Comparison of ENCODE assay signal across 17 cellular contexts in the genomic region with DNA sequence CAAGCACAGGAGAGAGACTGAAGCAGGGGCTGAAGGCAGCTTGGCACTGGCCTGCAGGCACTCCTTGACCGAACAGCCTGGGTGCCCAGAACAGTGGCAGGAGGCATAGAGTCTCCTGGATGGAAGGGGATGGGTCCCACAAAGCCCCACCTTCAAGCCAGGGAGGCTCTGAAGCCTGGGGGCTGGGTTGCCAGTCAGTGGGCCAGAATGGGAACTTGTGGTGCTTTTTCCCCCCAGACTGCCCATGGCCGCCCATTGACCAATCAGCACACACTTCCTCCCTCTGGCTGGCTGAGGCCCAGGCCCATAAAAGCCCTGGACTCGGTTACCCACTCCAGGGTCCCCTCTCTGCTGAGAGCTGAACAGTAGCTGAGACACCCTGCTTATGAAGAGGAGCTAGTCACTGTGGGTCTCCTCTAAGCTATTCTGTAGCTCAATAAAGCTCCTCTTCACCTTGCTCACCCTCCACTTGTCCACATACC.
DNase-seq lines count a peak whose midpoint lies in the region; ATAC-seq, FAIRE-seq and TF ChIP-seq lines count a peak whose summit lies in the region.
"Had no signal": no experiment of that assay in that cellular context is flagged by ENCODE, and none has a peak within 500 bp of the region (broad histone marks: within the 10 kb centered on the region; RNA-seq: fewer than 3 reads in every experiment).

No MANE protein-coding gene starts in this region.

- BruUV-seq in K562 (replicated peaks; lab: Mats Ljungman, UMichigan) = no TSS peak

- no peaks in the 10 kb centered on the region for H3K9me2 ChIP-seq in OCI-LY1 (ENCODE audit: low read depth, low read length)

- H3K4me1 Mint-ChIP-seq in stimulated activated memory B cell treated with anti-CD40 and anti-IgM and Interleukin-4, amounts not matched to agents 10 μg/mL and 1 μg/mL and 100 μg/mL, for 72 hours = peaks cover 26% of the 10 kb centered on the region

- DNase-seq in K562 (ENCODE audit: extremely low read depth in 1 of 4, low spot score in 3 of 4) (no peak), right cardiac atrium (no peak), small intestine (no peak)
- no peak for DNase-seq in activated T-cell treated with anti-CD3 and anti-CD28 coated beads, Interleukin-2, amount 50 U/mL, for 48 hours
- DNase-seq: GOT3, NCI-H1436 treated with DMSO at 0.1 percent for 48 hours, NCI-H2081, NCI-H748 treated with DMSO at 0.1 percent for 48 hours, Right ventricle myocardium superior had no signal

- POLR2A ChIA-PET in K562 (lab: Yijun Ruan, JAX) = interaction anchor here (0.6 to 1.0 kb wide), 5 partner anchors 8 to 195 kb away, joined by 3 to 4 read pairs (median 3); no protein-coding TSS in a partner anchor

- H4K20me1 ChIP-seq in OCI-LY1 (ENCODE audit: insufficient read depth, low read length) (no peaks in the 10 kb centered on the region), K562 (replicated peaks; ENCODE audit: control insufficient read depth, insufficient read depth, low read length) (no peaks in the 10 kb centered on the region; the same call in 1 of the 2 replicates)

- H3K27ac ChIP-seq in OCI-LY1 (ENCODE audit: low read depth, low read length, poor library complexity, severe bottlenecking) (peak overlapping the region; percentile 50), K562 (ENCODE audit: extremely low read depth, low read depth, low read length) (no peak overlapping the region), right cardiac atrium (ENCODE audit: low read length) (no peak overlapping the region), small intestine (ENCODE audit: low read depth in 1 of 2, low read length in 1 of 2) (no peak overlapping the region)
- H3K27ac ChIP-seq: C4-2B, HL-60, SK-N-MC had no signal

- H3K4me3 Mint-ChIP-seq in stimulated activated memory B cell treated with anti-CD40 and anti-IgM and Interleukin-4, amounts not matched to agents 10 μg/mL and 1 μg/mL and 100 μg/mL, for 72 hours = no peak overlapping the region
- H3K4me3 Mint-ChIP-seq: T-cell had no signal

- ATAC-seq in GM21717 (IDR thresholded peaks at IDR 0.05; ENCODE audit: unreplicated experiment) = peak; percentile 14
- peak; percentile 52 for ATAC-seq in K562
- no peak for ATAC-seq in stimulated activated memory B cell treated with anti-CD40 and anti-IgM and Interleukin-4, amounts not matched to agents 10 μg/mL and 1 μg/mL and 100 μg/mL, for 72 hours
- ATAC-seq in right cardiac atrium = no peak

- H3K27me3 Mint-ChIP-seq in stimulated activated memory B cell treated with anti-CD40 and anti-IgM and Interleukin-4, amounts not matched to agents 10 μg/mL and 1 μg/mL and 100 μg/mL, for 72 hours = no peaks in the 10 kb centered on the region

- no peaks in the 10 kb centered on the region for H3F3A ChIP-seq in OCI-LY1 (ENCODE audit: insufficient read depth, low read length)

- H3K27me3 ChIP-seq in OCI-LY1 (ENCODE audit: insufficient read depth, low read length) = no peaks in the 10 kb centered on the region
- no peaks in the 10 kb centered on the region for H3K27me3 ChIP-seq in K562 (ENCODE audit: control insufficient read depth in 2 of 2, insufficient read depth in 2 of 2, low read length in 2 of 2)
- H3K27me3 ChIP-seq in right cardiac atrium (ENCODE audit: control insufficient read depth, insufficient read depth) = no peaks in the 10 kb centered on the region
- no peaks in the 10 kb centered on the region for H3K27me3 ChIP-seq in small intestine (ENCODE audit: control insufficient read depth in 2 of 2, insufficient read depth in 2 of 2, low read length in 2 of 2)

- FAIRE-seq in K562 (lab: Jason Lieb, UNC) (no peak), small intestine (lab: Jason Lieb, UNC) (no peak)
- FAIRE-seq: HTR-8/SVneo had no signal

- H3K27ac Mint-ChIP-seq in stimulated activated memory B cell treated with anti-CD40 and anti-IgM and Interleukin-4, amounts not matched to agents 10 μg/mL and 1 μg/mL and 100 μg/mL, for 72 hours = peak overlapping the region; percentile 73
- H3K27ac Mint-ChIP-seq: T-cell had no signal

- H2AFZ ChIP-seq in OCI-LY1 (ENCODE audit: low read length) = no peak overlapping the region
- no peak overlapping the region for H2AFZ ChIP-seq in K562 (ENCODE audit: low read depth, low read length)

- H3K79me2 ChIP-seq in OCI-LY1 (ENCODE audit: insufficient read depth, low read length) (no peaks in the 10 kb centered on the region), K562 (ENCODE audit: control insufficient read depth, insufficient read depth, low read length) (peaks cover 2% of the 10 kb centered on the region; the same call in 1 of the 3 replicates)

- no peaks in the 10 kb centered on the region for H3K9me1 ChIP-seq in K562 (ENCODE audit: control insufficient read depth, insufficient read depth, low read length)

- in situ Hi-C loops in K562 (cut with MboI) = no loop called here

- H3K36me3 ChIP-seq in OCI-LY1 (ENCODE audit: insufficient read depth, low read length) (no peaks in the 10 kb centered on the region), K562 (ENCODE audit: control insufficient read depth, insufficient read depth, low read length) (no peaks in the 10 kb centered on the region), small intestine (ENCODE audit: control insufficient read depth in 2 of 2, insufficient read depth in 2 of 2, low read length in 2 of 2) (no peaks in the 10 kb centered on the region)

- H3K9me3 ChIP-seq in OCI-LY1 (ENCODE audit: low read length) (no peaks in the 10 kb centered on the region), K562 (replicated peaks; ENCODE audit: control insufficient read depth, insufficient read depth, low read depth, low read length) (no peaks in the 10 kb centered on the region), right cardiac atrium (ENCODE audit: control insufficient read depth, low read length) (no peaks in the 10 kb centered on the region), small intestine (ENCODE audit: control insufficient read depth, low read depth) (no peaks in the 10 kb centered on the region)

- peaks cover 23% of the 10 kb centered on the region for H3K4me1 ChIP-seq in OCI-LY1 (ENCODE audit: insufficient read depth, low read length, severe bottlenecking)
- H3K4me1 ChIP-seq in K562 (replicated peaks in 1 of 2; ENCODE audit: control insufficient read depth in 2 of 2, insufficient read depth in 2 of 2, low read length in 2 of 2) = peaks cover 0 to 12% of the 10 kb centered on the region in 2 experiments; a peak in 2 of 5 replicates
- H3K4me1 ChIP-seq in right cardiac atrium (ENCODE audit: control insufficient read depth, insufficient read depth, low read length) = peaks cover 8% of the 10 kb centered on the region
- no peaks in the 10 kb centered on the region for H3K4me1 ChIP-seq in small intestine (ENCODE audit: control insufficient read depth in 2 of 2, insufficient read depth in 1 of 2, low read depth in 1 of 2, low read length in 1 of 2)

- TF ChIP-seq EP300 in K562 (IDR thresholded peaks at IDR 0.05; ENCODE audit: low read length) = no peak

- no peak overlapping the region for H3K4me3 ChIP-seq in OCI-LY1 (ENCODE audit: low read depth, low read length, poor library complexity, severe bottlenecking)
- no peak overlapping the region for H3K4me3 ChIP-seq in K562
- no peak overlapping the region for H3K4me3 ChIP-seq in right cardiac atrium (ENCODE audit: low read length)
- H3K4me3 ChIP-seq in small intestine (ENCODE audit: low read depth in 1 of 2, low read length in 2 of 2) = no peak overlapping the region
- H3K4me3 ChIP-seq: SK-N-MC had no signal

- no peak for TF ChIP-seq POLR2A in K562 (conservative IDR thresholded peaks at IDR 0.05)

- no peak overlapping the region for H3K9ac ChIP-seq in OCI-LY1 (ENCODE audit: low read length)
- peak overlapping the region in 1 of 2 experiments; percentile 65; a peak in 1 of 4 replicates for H3K9ac ChIP-seq in K562 (ENCODE audit: insufficient read depth in 1 of 2, low read depth in 2 of 2, low read length in 2 of 2)

- TF ChIP-seq CTCF in OCI-LY1 (IDR thresholded peaks at IDR 0.05; ENCODE audit: low read length) = no peak
- TF ChIP-seq CTCF in K562 (IDR thresholded peaks at IDR 0.05 in 2 of 3, conservative IDR thresholded peaks at IDR 0.05 in 1 of 3; ENCODE audit: insufficient read depth in 2 of 3, low read depth in 1 of 3, low read length in 3 of 3) = no peak

- intact Hi-C loops in K562 (cut with micrococcal nuclease) = no loop called here
- intact Hi-C loops in right cardiac atrium (cut with DNase I) = loop anchor here in 1 of 4 donors (5.0 to 10.0 kb wide), 2 partner anchors 47 to 105 kb away; a partner anchor contains a TSS

- H3K36me3 Mint-ChIP-seq in stimulated activated memory B cell treated with anti-CD40 and anti-IgM and Interleukin-4, amounts not matched to agents 10 μg/mL and 1 μg/mL and 100 μg/mL, for 72 hours = no peaks in the 10 kb centered on the region
- H3K36me3 Mint-ChIP-seq: T-cell had no signal

- CTCF ChIA-PET in K562 (lab: Yijun Ruan, JAX; ENCODE audit: low intra/inter-chr PET ratio) = no interaction called here

- TF ChIP-seq RAD21 in K562 (CRISPR knock-in tag; conservative IDR thresholded peaks at IDR 0.05 in 1 of 2, IDR thresholded peaks at IDR 0.05 in 1 of 2) = no peak

- 82% methylated on average over 3 of the region's 3 CpGs for WGBS in K562 (ENCODE audit: insufficient coverage, low coverage, missing lambda C conversion rate)
- WGBS in right cardiac atrium = 91% methylated on average over 3 of the region's 3 CpGs
- WGBS in small intestine, 3 donors = 80 to 85% (median 82%) methylated on average over 3 of the region's 3 CpGs

- H3K4me2 ChIP-seq in OCI-LY1 (ENCODE audit: low read length) (no peak overlapping the region), K562 (ENCODE audit: insufficient read depth, low read length) (no peak overlapping the region)

- H3K9me3 Mint-ChIP-seq in stimulated activated memory B cell treated with anti-CD40 and anti-IgM and Interleukin-4, amounts not matched to agents 10 μg/mL and 1 μg/mL and 100 μg/mL, for 72 hours = no peaks in the 10 kb centered on the region
- H3K9me3 Mint-ChIP-seq: T-cell had no signal

TF ChIP-seq in K562, 482 proteins besides CTCF, POLR2A, EP300 and RAD21 (continues in another document):
- no peak for TF ChIP-seq ZNF174 (CRISPR knock-in tag; IDR thresholded peaks at IDR 0.05)

Comparison
In these comparisons a context has a peak if more than half of its experiments do, and no peak if none do; other contexts are left out.
1. ATAC-seq: peak in GM21717 (single experiment) and K562 (single experiment); none in stimulated activated memory B cell treated with anti-CD40 and anti-IgM and Interleukin-4, amounts not matched to agents 10 μg/mL and 1 μg/mL and 100 μg/mL, for 72 hours (single experiment) and right cardiac atrium (0 of 2).